Comparison of ENCODE assay signal across 8 cellular contexts in the genomic region with DNA sequence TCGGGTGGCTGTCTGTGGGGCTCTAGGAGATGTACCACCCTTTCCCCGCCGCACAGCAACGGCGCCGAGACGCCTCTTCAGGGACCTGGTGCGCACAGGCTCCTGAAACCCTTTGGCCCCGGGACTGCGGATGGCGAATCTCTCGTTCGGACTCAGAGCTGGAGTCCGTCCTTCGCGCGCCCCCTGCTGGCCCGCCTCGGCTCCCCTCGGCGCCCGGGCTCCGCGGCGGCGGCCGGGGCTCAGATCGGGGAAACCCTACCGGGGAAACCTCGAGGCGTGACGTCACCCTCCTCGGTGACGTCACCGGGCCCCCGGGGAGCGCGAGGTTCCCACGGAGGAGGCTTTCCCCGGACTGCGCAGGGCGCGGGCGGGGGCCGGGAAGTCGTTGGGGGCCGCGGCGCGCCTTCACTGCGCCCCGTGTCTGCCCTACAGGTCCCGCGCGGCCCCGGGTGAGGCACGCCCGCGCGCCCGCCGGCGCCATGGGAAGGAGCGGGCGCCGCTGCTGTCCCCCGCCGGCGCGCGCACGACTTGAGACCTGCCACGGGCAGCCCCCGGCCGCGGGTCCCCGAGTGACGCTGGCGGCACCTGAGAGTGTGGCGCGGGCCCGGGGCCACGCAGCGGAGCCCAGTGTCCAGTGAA. TPM values are rescaled to one million over a fixed set of nuclear protein-coding genes. Genes with fewer than 3 reads are reported as not detected.
A peak's percentile ranks its signal among the peaks of the same experiment; 100 is the strongest.
DNase-seq lines count a peak whose midpoint lies in the region; ATAC-seq lines count a peak whose summit lies in the region.

No MANE protein-coding gene starts in this region.

- H3K27me3 Mint-ChIP-seq in CD4-positive, CD25-positive, alpha-beta regulatory T cell = peaks cover 13% of the 10 kb centered on the region

- H3K36me3 Mint-ChIP-seq in CD4-positive, CD25-positive, alpha-beta regulatory T cell = peaks cover 4% of the 10 kb centered on the region

- H3K27ac Mint-ChIP-seq in CD4-positive, CD25-positive, alpha-beta regulatory T cell = peak overlapping the region in 1 of 3 donors; percentile 52

- H3K9me3 Mint-ChIP-seq in CD4-positive, CD25-positive, alpha-beta regulatory T cell = no peaks in the 10 kb centered on the region

- H3K4me3 Mint-ChIP-seq in CD4-positive, CD25-positive, alpha-beta regulatory T cell = peak overlapping the region; percentile 86 to 96 (median 88)

- peaks cover 0 to 27% (median 15%) of the 10 kb centered on the region in 4 donors for H3K4me1 Mint-ChIP-seq in CD4-positive, CD25-positive, alpha-beta regulatory T cell

- peak; percentile 47 to 49 for ATAC-seq in CD4-positive, CD25-positive, alpha-beta regulatory T cell (ENCODE audit: low read depth in 2 of 2)
- peak; percentile 49 for ATAC-seq in GM19351 (IDR thresholded peaks at IDR 0.05; ENCODE audit: unreplicated experiment)
- peak; percentile 26 for ATAC-seq in HG03469 (IDR thresholded peaks at IDR 0.05; ENCODE audit: unreplicated experiment)

- H3K4me1 ChIP-seq in CD4-positive, CD25-positive, alpha-beta regulatory T cell (ENCODE audit: control insufficient read depth, insufficient read depth, low read length, poor library complexity, severe bottlenecking) = peaks cover 32% of the 10 kb centered on the region

- no peaks in the 10 kb centered on the region for H3K27me3 ChIP-seq in CD4-positive, CD25-positive, alpha-beta regulatory T cell (ENCODE audit: control insufficient read depth, insufficient read depth, low read length)

- H3K9me3 ChIP-seq in CD4-positive, CD25-positive, alpha-beta regulatory T cell (ENCODE audit: control insufficient read depth in 2 of 2, low read length in 2 of 2) = no peaks in the 10 kb centered on the region

- DNase-seq in CD4-positive, CD25-positive, alpha-beta regulatory T cell = peak; percentile 84 to 94 (median 88)
- DNase-seq in NCI-H82 (lab: John Stamatoyannopoulos, UW) = peak; percentile 88
- DNase-seq in activated CD8-positive, alpha-beta memory T cell treated with anti-CD3 and anti-CD28 coated beads for 24 hours = peak; percentile 99
- DNase-seq in effector CD8-positive, alpha-beta T cell (lab: John Stamatoyannopoulos, UW) = peak; percentile 94
- DNase-seq in medulla oblongata (ENCODE audit: extremely low spot score) = peak; percentile 89
- DNase-seq in stimulated activated CD4-positive, alpha-beta T cell treated with anti-CD3 and anti-CD28 coated beads, TNF-alpha, amount 100 ng/mL, for 48 hours (ENCODE audit: low read depth in 3 of 3) = peak; percentile 85 to 91 (median 91)

- H3K36me3 ChIP-seq in CD4-positive, CD25-positive, alpha-beta regulatory T cell (ENCODE audit: control insufficient read depth, insufficient read depth, low read length) = no peaks in the 10 kb centered on the region

- peak overlapping the region; percentile 98 for H3K27ac ChIP-seq in CD4-positive, CD25-positive, alpha-beta regulatory T cell (ENCODE audit: insufficient read depth, low read length, poor library complexity, severe bottlenecking)

- no peak overlapping the region for H3K4me3 ChIP-seq in CD4-positive, CD25-positive, alpha-beta regulatory T cell (ENCODE audit: low read depth, low read length)

RNA-seq across cellular contexts. Expression of a gene that starts 7.9 kb away (rescaled TPM):
- 21.8 TPM for total RNA-seq in CD4-positive, CD25-positive, alpha-beta regulatory T cell
- 10 to 100 TPM; 10.2 to 17.0 (median 11.7) TPM for polyA plus RNA-seq in CD4-positive, CD25-positive, alpha-beta regulatory T cell

RNA-seq across cellular contexts. Expression of a gene that starts 18.9 kb away (rescaled TPM):
- 2.3 TPM for total RNA-seq in CD4-positive, CD25-positive, alpha-beta regulatory T cell
- under 1 TPM in 1 of 4 donors, not detected in 3; 0.13 TPM for polyA plus RNA-seq in CD4-positive, CD25-positive, alpha-beta regulatory T cell

RNA-seq across cellular contexts. Expression of a gene that starts 28.0 kb away (rescaled TPM):
- 228 TPM for total RNA-seq in CD4-positive, CD25-positive, alpha-beta regulatory T cell
- 100 to 1,000 TPM in 2 of 4 donors, 10 to 100 TPM in 2; 79.2 to 127 (median 96.0) TPM for polyA plus RNA-seq in CD4-positive, CD25-positive, alpha-beta regulatory T cell

RNA-seq across cellular contexts. Expression of a gene that starts 42.9 kb away (rescaled TPM):
- total RNA-seq in CD4-positive, CD25-positive, alpha-beta regulatory T cell = 7.8 TPM
- 1 to 10 TPM; 1.6 to 2.7 (median 2.5) TPM for polyA plus RNA-seq in CD4-positive, CD25-positive, alpha-beta regulatory T cell

RNA-seq across cellular contexts. Expression of a gene that starts 45.2 kb away (rescaled TPM):
- 0.35 TPM for total RNA-seq in CD4-positive, CD25-positive, alpha-beta regulatory T cell
- under 1 TPM in 3 of 4 donors, not detected in 1; 0.16 to 0.94 (median 0.20) TPM for polyA plus RNA-seq in CD4-positive, CD25-positive, alpha-beta regulatory T cell
